15 cellular contexts compared by ENCODE assay signal in genomic region chr2:55809875-55810620, GRCh38.
DNase-seq lines count a peak whose midpoint lies in the region; ATAC-seq and TF ChIP-seq lines count a peak whose summit lies in the region.
"Had no signal": no experiment of that assay in that cellular context is flagged by ENCODE, and none has a peak within 500 bp of the region (broad histone marks: within the 10 kb centered on the region; RNA-seq: fewer than 3 reads in every experiment).

No MANE protein-coding gene starts in this region.

- no peak overlapping the region for H3K4me3 Mint-ChIP-seq in T-helper 17 cell
- H3K4me3 Mint-ChIP-seq: naive thymus-derived CD4-positive, alpha-beta T cell had no signal

- H3K9me3 ChIP-seq in left lung, result peaks cover 0 to 3% of the 10 kb centered on the region in 2 donors
- H3K9me3 ChIP-seq in T-helper 17 cell (ENCODE audit: control insufficient read depth, low read length, poor library complexity, severe bottlenecking), result no peaks in the 10 kb centered on the region
- H3K9me3 ChIP-seq: Caco-2, gastrocnemius medialis had no signal

- ATAC-seq in left lung, result peak; percentile 51
- ATAC-seq in T-helper 17 cell, result no peak
- ATAC-seq in GM21390 (IDR thresholded peaks at IDR 0.05; ENCODE audit: unreplicated experiment), result no peak
- ATAC-seq: naive thymus-derived CD4-positive, alpha-beta T cell had no signal

- no peaks in the 10 kb centered on the region for H3K36me3 Mint-ChIP-seq in T-helper 17 cell (ENCODE audit: low read depth)
- H3K36me3 Mint-ChIP-seq: naive thymus-derived CD4-positive, alpha-beta T cell had no signal

- TF ChIP-seq CTCF in epithelial cell of proximal tubule (conservative IDR thresholded peaks at IDR 0.05; ENCODE audit: low read depth, low read length) (no peak), left lung (IDR thresholded peaks at IDR 0.05) (no peak)

- DNase-seq in NCI-H526 (lab: John Stamatoyannopoulos, UW) (peak; percentile 95), NCI-H526 treated with DMSO at 0.1 percent for 48 hours (lab: John Stamatoyannopoulos, UW) (no peak), epithelial cell of proximal tubule (ENCODE audit: low read depth) (peak; percentile 6), left lung (no peak), SKM-1 (lab: John Stamatoyannopoulos, UW; ENCODE audit: unreplicated experiment) (no peak), T-helper 17 cell (no peak), iPS-NIHi11 (ENCODE audit: low spot score) (no peak)
- DNase-seq: activated CD4-positive, alpha-beta T cell treated with anti-CD3 and anti-CD28 coated beads, Interleukin-2, amount 50 U/mL, for 48 hours; Caco-2; naive thymus-derived CD4-positive, alpha-beta T cell; SIG-M5; stimulated activated CD4-positive, alpha-beta T cell treated with anti-CD3 and anti-CD28 coated beads, Interleukin-2, amount 100 ng/mL, for 48 hours; trophoblast cell had no signal

- no peak overlapping the region for H3K27ac Mint-ChIP-seq in T-helper 17 cell
- H3K27ac Mint-ChIP-seq: naive thymus-derived CD4-positive, alpha-beta T cell had no signal

- no peak overlapping the region for H3K27ac ChIP-seq in left lung
- H3K27ac ChIP-seq: gastrocnemius medialis had no signal

- H3K4me1 ChIP-seq in left lung, result peaks cover 0 to 2% of the 10 kb centered on the region in 2 donors

- H3K27me3 ChIP-seq in left lung, result no peaks in the 10 kb centered on the region
- H3K27me3 ChIP-seq: gastrocnemius medialis had no signal

- no peaks in the 10 kb centered on the region for H3K36me3 ChIP-seq in left lung
- H3K36me3 ChIP-seq: gastrocnemius medialis had no signal

- H3K27me3 Mint-ChIP-seq in T-helper 17 cell, result peaks cover 6% of the 10 kb centered on the region

- intact Hi-C loops in left lung (cut with DNase I), result no loop called here

- no peak overlapping the region for H3K4me3 ChIP-seq in epithelial cell of proximal tubule (ENCODE audit: low read depth, low read length)
- no peak overlapping the region for H3K4me3 ChIP-seq in left lung
- H3K4me3 ChIP-seq: gastrocnemius medialis had no signal

- H3K4me1 Mint-ChIP-seq in T-helper 17 cell, result no peaks in the 10 kb centered on the region
- H3K4me1 Mint-ChIP-seq: naive thymus-derived CD4-positive, alpha-beta T cell had no signal

Comparison
In these comparisons a context has a peak if more than half of its experiments do, and no peak if none do; other contexts are left out.
1. DNase-seq: peak in NCI-H526 (2 of 2) and epithelial cell of proximal tubule (single experiment); none in NCI-H526 treated with DMSO at 0.1 percent for 48 hours (single experiment), left lung (0 of 2), SKM-1 (single experiment), T-helper 17 cell (0 of 3) and iPS-NIHi11 (single experiment).